11 cellular contexts compared by ENCODE assay signal in the genomic region with DNA sequence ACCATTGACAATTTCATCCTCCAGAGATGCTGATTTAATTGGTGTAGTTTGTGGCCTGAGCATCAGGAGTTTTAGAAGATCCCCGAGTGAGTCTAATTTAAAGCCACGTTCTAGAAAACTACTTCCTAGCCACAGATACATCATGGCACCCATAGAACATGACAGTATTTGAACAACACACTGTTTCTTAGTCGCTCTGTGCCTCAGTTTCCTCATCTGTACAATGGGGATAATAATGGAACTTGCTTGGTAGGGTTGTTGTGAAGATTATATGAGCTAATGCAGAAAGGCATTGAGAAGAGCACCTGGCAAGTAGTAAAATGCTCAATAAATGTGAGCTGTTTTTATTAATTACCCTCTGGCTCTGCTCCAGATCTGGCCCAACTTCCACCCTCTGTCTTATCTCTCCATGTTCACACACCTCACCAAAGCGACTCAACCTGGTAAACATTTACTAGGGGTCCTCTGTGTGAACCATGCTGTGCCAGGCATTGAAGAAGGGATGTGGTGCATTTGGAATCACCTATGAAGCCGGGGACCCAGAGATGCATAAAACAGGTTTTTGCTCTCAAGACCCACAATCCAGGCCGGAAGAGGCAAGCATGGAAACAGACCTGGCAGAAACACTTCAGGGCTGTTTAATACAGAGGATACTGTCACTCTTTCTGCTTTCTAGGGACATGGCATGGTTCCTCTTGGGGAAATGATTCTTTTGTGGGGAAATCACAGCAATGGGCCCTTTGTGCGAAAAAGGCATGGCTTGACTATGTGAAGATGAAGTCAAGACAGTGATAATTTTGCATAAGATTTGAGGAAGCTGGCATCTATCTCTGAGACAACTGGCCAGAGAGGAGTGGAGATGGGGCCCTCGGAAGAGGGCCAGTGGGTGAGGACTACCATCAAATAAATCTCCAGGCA. TPM values are rescaled to one million over a fixed set of nuclear protein-coding genes. Genes with fewer than 3 reads are reported as not detected.
A peak's percentile ranks its signal among the peaks of the same experiment; 100 is the strongest.
DNase-seq lines count a peak whose midpoint lies in the region; ATAC-seq, FAIRE-seq and TF ChIP-seq lines count a peak whose summit lies in the region.
"Had no signal": no experiment of that assay in that cellular context is flagged by ENCODE, and none has a peak within 500 bp of the region (broad histone marks: within the 10 kb centered on the region; RNA-seq: fewer than 3 reads in every experiment).

No MANE protein-coding gene starts in this region.

- H3K27me3 Mint-ChIP-seq in IgD-negative memory B cell (peaks cover 12% of the 10 kb centered on the region), neural progenitor cell (ENCODE audit: insufficient read depth, low read depth) (peaks cover 6% of the 10 kb centered on the region)

- H2BK120ac ChIP-seq in H1 (replicated peaks; ENCODE audit: low read depth, low read length), result no peak overlapping the region

- H3K9ac ChIP-seq in H1 (replicated peaks in 1 of 4; ENCODE audit: extremely low read depth in 1 of 4, low read depth in 3 of 4, low read length in 3 of 4), result no peak overlapping the region
- H3K9ac ChIP-seq in neural progenitor cell, result no peak overlapping the region

- H3K79me2 ChIP-seq in H1 (ENCODE audit: control insufficient read depth in 1 of 2, insufficient read depth in 2 of 2, low read length in 2 of 2) (no peaks in the 10 kb centered on the region), neural progenitor cell (ENCODE audit: low read depth) (no peaks in the 10 kb centered on the region)

- H3K4me3 ChIP-seq in A549 (no peak overlapping the region), H1 (ENCODE audit: extremely low read depth in 1 of 4, insufficient read depth in 2 of 4, low read depth in 3 of 4, low read length in 4 of 4) (peak overlapping the region in 1 of 4 experiments; percentile 48; a peak in 1 of 8 replicates), neural progenitor cell (no peak overlapping the region)
- H3K4me3 ChIP-seq: skin epidermis had no signal

- H3K9me3 Mint-ChIP-seq in IgD-negative memory B cell, result no peaks in the 10 kb centered on the region
- H3K9me3 Mint-ChIP-seq in neural progenitor cell, result no peaks in the 10 kb centered on the region
- H3K9me3 Mint-ChIP-seq: stimulated activated effector memory CD8-positive, alpha-beta T cell treated with anti-CD3 and anti-CD28 coated beads, Interleukin-12 subunit alpha, Interleukin-12 subunit beta, amount 100 ng/mL, for 72 hours had no signal

- H3K27me3 ChIP-seq in H1 (replicated peaks in 1 of 4; ENCODE audit: control insufficient read depth in 3 of 4, extremely low read depth in 1 of 4, insufficient read depth in 3 of 4, low read length in 3 of 4) (no peaks in the 10 kb centered on the region), neural progenitor cell (no peaks in the 10 kb centered on the region)

- no peak overlapping the region for H4K8ac ChIP-seq in H1 (ENCODE audit: extremely low read depth, insufficient read depth, low read length)

- H2BK5ac ChIP-seq in H1 (ENCODE audit: low read depth, low read length), result peak overlapping the region; percentile 28; the same call in 1 of the 2 replicates

- H3K23me2 ChIP-seq in H1 (ENCODE audit: low read depth, low read length), result peaks cover 7% of the 10 kb centered on the region; the same call in 1 of the 2 replicates

- TF ChIP-seq RAD21 in A549 (conservative IDR thresholded peaks at IDR 0.05 in 1 of 2, IDR thresholded peaks at IDR 0.05 in 1 of 2) (no peak), H1 (IDR thresholded peaks at IDR 0.05 in 1 of 2, conservative IDR thresholded peaks at IDR 0.05 in 1 of 2; ENCODE audit: low read depth in 2 of 2, low read length in 2 of 2) (no peak)

- H3K4me2 ChIP-seq in A549 (peak overlapping the region; percentile 69), H1 (ENCODE audit: insufficient read depth in 1 of 2, low read depth in 2 of 2, low read length in 2 of 2) (peak overlapping the region; percentile 59 to 90; a peak in 2 of 4 replicates), neural progenitor cell (peak overlapping the region; percentile 60)

- H3K4me1 ChIP-seq in A549 (peaks cover 84% of the 10 kb centered on the region), H1 (replicated peaks in 1 of 4; ENCODE audit: control insufficient read depth in 3 of 4, insufficient read depth in 4 of 4, low read length in 3 of 4) (peaks cover 23 to 38% (median 25%) of the 10 kb centered on the region in 4 experiments), neural progenitor cell (peaks cover 58% of the 10 kb centered on the region)

- peak overlapping the region; percentile 42; the same call in 1 of the 2 replicates for H2AK5ac ChIP-seq in H1 (ENCODE audit: low read depth, low read length)

- DNase-seq in A549 (ENCODE audit: low read depth in 1 of 2, low spot score in 1 of 2) (no peak), H1 (ENCODE audit: low read depth in 1 of 2, low spot score in 2 of 2) (no peak), neural progenitor cell (ENCODE audit: low spot score) (no peak), cerebellar cortex (ENCODE audit: low spot score) (no peak), NCI-H2227 treated with DMSO at 0.1 percent for 48 hours (lab: John Stamatoyannopoulos, UW) (no peak)
- DNase-seq: effector CD8-positive, alpha-beta T cell had no signal

- H3K36me3 Mint-ChIP-seq in IgD-negative memory B cell (peaks cover 2% of the 10 kb centered on the region), neural progenitor cell (no peaks in the 10 kb centered on the region)
- H3K36me3 Mint-ChIP-seq: stimulated activated effector memory CD8-positive, alpha-beta T cell treated with anti-CD3 and anti-CD28 coated beads, Interleukin-12 subunit alpha, Interleukin-12 subunit beta, amount 100 ng/mL, for 72 hours had no signal

- peak overlapping the region; percentile 98; the same call in 1 of the 2 replicates for H2BK12ac ChIP-seq in H1 (ENCODE audit: low read depth, low read length)

- peak overlapping the region in 3 of 4 donors; percentile 24 to 91 (median 80) for H3K4me3 Mint-ChIP-seq in IgD-negative memory B cell
- no peak overlapping the region for H3K4me3 Mint-ChIP-seq in neural progenitor cell
- H3K4me3 Mint-ChIP-seq: stimulated activated effector memory CD8-positive, alpha-beta T cell treated with anti-CD3 and anti-CD28 coated beads, Interleukin-12 subunit alpha, Interleukin-12 subunit beta, amount 100 ng/mL, for 72 hours had no signal

- H2BK20ac ChIP-seq in H1 (ENCODE audit: low read length), result peak overlapping the region; percentile 88

- H3K14ac ChIP-seq in H1 (ENCODE audit: insufficient read length), result no peak overlapping the region

- no peak overlapping the region for H3K4ac ChIP-seq in H1 (replicated peaks; ENCODE audit: insufficient read length, low read depth, low read length)

- peak overlapping the region; percentile 1 for H2BK15ac ChIP-seq in H1 (ENCODE audit: low read length)

- no peak overlapping the region for H4K5ac ChIP-seq in H1 (ENCODE audit: insufficient read length, low read depth, low read length)

- H2AFZ ChIP-seq in H1 (ENCODE audit: low read length) (peak overlapping the region; percentile 53; the same call in 1 of the 2 replicates), neural progenitor cell (replicated peaks) (no peak overlapping the region)

- TF ChIP-seq EP300 in A549 (IDR thresholded peaks at IDR 0.05) (no peak), H1 (IDR thresholded peaks at IDR 0.05; ENCODE audit: borderline replicate concordance in 1 of 2, low read depth in 2 of 2, low read length in 2 of 2) (no peak)

- TF ChIP-seq CTCF in A549 (IDR thresholded peaks at IDR 0.05) (no peak), H1 (IDR thresholded peaks at IDR 0.05; ENCODE audit: control extremely low read depth in 1 of 3, insufficient read depth in 1 of 3, low read depth in 1 of 3, low read length in 3 of 3) (no peak), neural progenitor cell (IDR thresholded peaks at IDR 0.05) (no peak)

- no peaks in the 10 kb centered on the region for H4K20me1 ChIP-seq in H1 (replicated peaks in 1 of 2; ENCODE audit: control insufficient read depth in 1 of 2, insufficient read depth in 2 of 2, low read length in 2 of 2)
- H4K20me1 ChIP-seq in neural progenitor cell (ENCODE audit: low read depth), result no peaks in the 10 kb centered on the region

- H3K27ac Mint-ChIP-seq in IgD-negative memory B cell (peak overlapping the region; percentile 37 to 88 (median 78)), neural progenitor cell (peak overlapping the region; percentile 97)
- H3K27ac Mint-ChIP-seq: stimulated activated effector memory CD8-positive, alpha-beta T cell treated with anti-CD3 and anti-CD28 coated beads, Interleukin-12 subunit alpha, Interleukin-12 subunit beta, amount 100 ng/mL, for 72 hours had no signal

- POLR2A ChIA-PET in A549 (lab: Yijun Ruan, JAX) (no interaction called here), H1 (lab: Charles Lee; ENCODE audit: partially characterized antibody) (interaction anchor here (0.6 to 3.0 kb wide), 13 partner anchors 9 to 542 kb away, joined by 3 to 17 read pairs (median 3); a partner anchor contains a TSS)

- FAIRE-seq in A549 (lab: Jason Lieb, UNC) (no peak), H1 (lab: Jason Lieb, UNC) (no peak)

- H3K27ac ChIP-seq in A549 (peak overlapping the region; percentile 75 to 87), H1 (ENCODE audit: low read depth, low read length) (peak overlapping the region; percentile 79; the same call in 1 of the 2 replicates), neural progenitor cell (peak overlapping the region; percentile 91)

- H3K18ac ChIP-seq in H1 (ENCODE audit: extremely low read depth, low read length), result peak overlapping the region; percentile 68; the same call in 1 of the 2 replicates

- H3K9me3 ChIP-seq in A549, result no peaks in the 10 kb centered on the region
- no peaks in the 10 kb centered on the region for H3K9me3 ChIP-seq in H1 (ENCODE audit: insufficient read depth in 2 of 2, low read depth in 1 of 2, low read length in 1 of 2)
- H3K9me3 ChIP-seq in neural progenitor cell (ENCODE audit: low read depth), result no peaks in the 10 kb centered on the region

- peaks cover 50% of the 10 kb centered on the region for H3F3A ChIP-seq in neural progenitor cell (ENCODE audit: low read depth)

- no peaks in the 10 kb centered on the region for H3K79me1 ChIP-seq in H1 (ENCODE audit: low read depth, low read length)

- peak overlapping the region; percentile 33 for H3K56ac ChIP-seq in H1 (replicated peaks; ENCODE audit: insufficient read length, low read depth, low read length)

- CTCF ChIA-PET in A549 (lab: Yijun Ruan, JAX) (interaction anchor here (0.6 to 1.3 kb wide), 4 partner anchors 11 to 375 kb away, joined by 3 to 4 read pairs (median 3); a partner anchor contains a TSS), H1 (lab: Charles Lee; ENCODE audit: partially characterized antibody) (interaction anchor here (0.7 to 2.3 kb wide), 8 partner anchors 12 to 70 kb away, joined by 3 to 7 read pairs (median 4); no protein-coding TSS in a partner anchor)

- WGBS in A549 (ENCODE audit: missing lambda C conversion rate), result 81% methylated on average over 8 of the region's 8 CpGs
- 92% methylated on average over 8 of the region's 8 CpGs; no CpG with 5 or more reads in 1 of the 2 experiments for WGBS in H1 (ENCODE audit: extremely low coverage in 1 of 2, insufficient coverage in 1 of 2, insufficient read length in 1 of 2, insufficient replicate concordance in 2 of 2, low coverage in 1 of 2, low lambda C conversion rate in 2 of 2, missing lambda C conversion rate in 1 of 2), 2 experiments

- TF ChIP-seq POLR2A in A549 (IDR thresholded peaks at IDR 0.05; ENCODE audit: low read length) (no peak), H1 (IDR thresholded peaks at IDR 0.05; ENCODE audit: control extremely low read depth in 1 of 2, low read depth in 2 of 2, low read length in 2 of 2) (no peak)

- peak overlapping the region; percentile 20 for H4K91ac ChIP-seq in H1 (replicated peaks; ENCODE audit: insufficient read length, low read length)

- H3K36me3 ChIP-seq in H1 (ENCODE audit: control insufficient read depth in 2 of 4, insufficient read depth in 4 of 4, low read length in 3 of 4), result no peaks in the 10 kb centered on the region
- H3K36me3 ChIP-seq in neural progenitor cell, result no peaks in the 10 kb centered on the region

- no peak overlapping the region for H3K23ac ChIP-seq in H1 (ENCODE audit: insufficient read length)

- ATAC-seq in A549 (no peak), HG02571 (IDR thresholded peaks at IDR 0.05; ENCODE audit: unreplicated experiment) (no peak), HG02870 (IDR thresholded peaks at IDR 0.05; ENCODE audit: unreplicated experiment) (no peak)

- H3K4me1 Mint-ChIP-seq in IgD-negative memory B cell, result peaks cover 31 to 38% (median 35%) of the 10 kb centered on the region in 3 donors
- H3K4me1 Mint-ChIP-seq in neural progenitor cell, result peaks cover 80% of the 10 kb centered on the region

RNA-seq across cellular contexts. Expression of a gene that starts 16.2 kb away (rescaled TPM):
- polyA plus RNA-seq in A549 (2011; rRNA removed) (44.2 and 54.2 TPM in 2 replicates), A549 (2017; fragmentation: RNase III; extraction: RNeasy Plus Mini Kit Qiagen cat#74134 plus additional on column Dnase treatment) (38.0 to 42.1 TPM (median 41.1 TPM) in 3 replicates), IgD-negative memory B cell (84.4 TPM), H1 (2011; rRNA removed) (121 and 129 TPM in 2 replicates)
- 63.2 and 69.3 TPM in 2 replicates for polyA plus RNA-seq in A549 (2012; cell fraction: cytosol; rRNA removed)
- 48.8 and 60.2 TPM in 2 replicates for polyA plus RNA-seq in A549 (2012; cell fraction: nucleus; rRNA removed)
- 60.9 and 76.0 TPM in 2 replicates for polyA minus RNA-seq in A549 (2011; rRNA and poly(A)+ RNA removed)
- 48.3 and 52.1 TPM in 2 replicates for total RNA-seq in H1 (2021; fragmentation: NEBNext Ultra II Directional; extraction: Animal tissue kit (Norgen Biotek cat#: 25700))
- polyA plus RNA-seq in H1 (2011; cell fraction: cytosol; rRNA removed), result 115 TPM
- 95.2 TPM for polyA plus RNA-seq in H1 (2011; cell fraction: nucleus; rRNA removed)
- polyA plus RNA-seq in H1 (2012, experiment 1 of 2), result 70.4 to 84.7 TPM (median 74.9 TPM) in 4 replicates
- polyA plus RNA-seq in H1 (2012, experiment 2 of 2), result 103 TPM
- polyA plus RNA-seq in H1 (2013, experiment 1 of 2), result 61.3 TPM
- polyA plus RNA-seq in H1 (2013, experiment 2 of 2), result 58.7 TPM
- 95.6 and 97.8 TPM in 2 replicates for polyA minus RNA-seq in H1 (2011; rRNA and poly(A)+ RNA removed)
- polyA minus RNA-seq in H1 (2011; cell fraction: cytosol; rRNA and poly(A)+ RNA removed), result 36.3 TPM
- polyA minus RNA-seq in H1 (2011; cell fraction: nucleus; rRNA and poly(A)+ RNA removed), result 63.1 TPM
- 34.5 and 52.7 TPM in 2 replicates for total RNA-seq in neural progenitor cell (ENCODE audit: low replicate concordance)

RNA-seq across cellular contexts. Expression of a gene that starts 58.9 kb away (rescaled TPM):
- polyA plus RNA-seq in A549 (2011; rRNA removed) (0.18 and 0.37 TPM in 2 replicates), A549 (2017; fragmentation: RNase III; extraction: RNeasy Plus Mini Kit Qiagen cat#74134 plus additional on column Dnase treatment) (0.09 to 0.17 TPM (median 0.14 TPM) in 3 replicates), IgD-negative memory B cell (1.2 TPM), H1 (2011; rRNA removed) (0.23 and 0.25 TPM in 2 replicates)
- polyA plus RNA-seq in A549 (2012; cell fraction: cytosol; rRNA removed), result 0.12 and 0.19 TPM in 2 replicates
- polyA plus RNA-seq in A549 (2012; cell fraction: nucleus; rRNA removed), result 0.16 and 0.17 TPM in 2 replicates
- 0.33 TPM in 1 of 2 replicates, not detected in the other for polyA minus RNA-seq in A549 (2011; rRNA and poly(A)+ RNA removed)
- 0.15 TPM in 1 of 2 replicates, not detected in the other for total RNA-seq in H1 (2021; fragmentation: NEBNext Ultra II Directional; extraction: Animal tissue kit (Norgen Biotek cat#: 25700))
- 0.23 TPM for polyA plus RNA-seq in H1 (2011; cell fraction: cytosol; rRNA removed)
- 0.36 TPM for polyA plus RNA-seq in H1 (2011; cell fraction: nucleus; rRNA removed)
- 0.73 to 0.93 TPM (median 0.80 TPM) in 4 replicates for polyA plus RNA-seq in H1 (2012, experiment 1 of 2)
- polyA plus RNA-seq in H1 (2012, experiment 2 of 2), result 1.00 TPM
- polyA plus RNA-seq in H1 (2013, experiment 1 of 2), result 0.22 TPM
- 0.15 TPM for polyA plus RNA-seq in H1 (2013, experiment 2 of 2)
- polyA minus RNA-seq in H1 (2011; rRNA and poly(A)+ RNA removed), result 0.06 and 0.22 TPM in 2 replicates
- not detected for polyA minus RNA-seq in H1 (2011; cell fraction: cytosol; rRNA and poly(A)+ RNA removed)
- 0.30 TPM for polyA minus RNA-seq in H1 (2011; cell fraction: nucleus; rRNA and poly(A)+ RNA removed)
- total RNA-seq in neural progenitor cell (ENCODE audit: low replicate concordance), result 0.47 and 1.4 TPM in 2 replicates
